Comparison of ENCODE assay signal across 2 cellular contexts in the genomic region with DNA sequence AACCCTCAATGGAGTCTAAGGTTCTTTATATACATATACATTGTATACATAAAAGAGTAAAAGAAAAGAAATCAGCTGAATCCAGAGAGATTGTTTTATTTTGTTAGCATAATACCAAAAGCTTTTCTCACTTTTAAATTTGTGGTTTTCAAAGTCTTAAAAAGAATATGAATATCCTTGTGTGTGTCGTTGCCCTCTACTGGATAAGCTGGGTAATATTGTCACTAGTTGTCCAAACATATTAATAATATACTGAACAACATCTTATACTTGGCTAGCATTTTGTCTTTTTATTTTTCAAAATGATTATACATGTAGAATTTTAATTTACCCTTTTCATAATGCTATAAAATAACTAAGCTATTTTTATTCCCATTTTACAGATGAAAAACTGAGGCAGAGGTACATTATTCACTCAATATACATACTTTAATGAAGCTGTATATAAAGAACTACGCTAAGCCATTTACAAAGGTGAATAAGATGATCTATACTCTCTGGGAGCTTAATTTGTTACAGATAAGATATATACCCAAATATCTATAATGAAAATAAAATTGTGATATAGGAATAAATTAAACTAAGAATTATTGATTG.
TF ChIP-seq lines count a peak whose summit lies in the region.

No MANE protein-coding gene starts in this region.

TF ChIP-seq in SK-N-SH, 30 proteins besides CTCF, POLR2A, EP300 and RAD21 (continued from another document):
- TF ChIP-seq RFX5 (IDR thresholded peaks at IDR 0.05; ENCODE audit: low read length) (no peak), JUND (IDR thresholded peaks at IDR 0.05) (no peak), SMC3 (IDR thresholded peaks at IDR 0.05; ENCODE audit: low read depth, low read length) (0 out of 2 replicates have a peak, but pooled peaks have one; percentile 20), NRF1 (IDR thresholded peaks at IDR 0.05; ENCODE audit: low read depth, low read length) (no peak)
- TF ChIP-seq, protein P1, sequence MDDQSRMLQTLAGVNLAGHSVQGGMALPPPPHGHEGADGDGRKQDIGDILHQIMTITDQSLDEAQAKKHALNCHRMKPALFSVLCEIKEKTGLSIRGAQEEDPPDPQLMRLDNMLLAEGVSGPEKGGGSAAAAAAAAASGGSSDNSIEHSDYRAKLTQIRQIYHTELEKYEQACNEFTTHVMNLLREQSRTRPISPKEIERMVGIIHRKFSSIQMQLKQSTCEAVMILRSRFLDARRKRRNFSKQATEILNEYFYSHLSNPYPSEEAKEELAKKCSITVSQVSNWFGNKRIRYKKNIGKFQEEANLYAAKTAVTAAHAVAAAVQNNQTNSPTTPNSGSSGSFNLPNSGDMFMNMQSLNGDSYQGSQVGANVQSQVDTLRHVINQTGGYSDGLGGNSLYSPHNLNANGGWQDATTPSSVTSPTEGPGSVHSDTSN (IDR thresholded peaks at IDR 0.05), result no peak
- TF ChIP-seq, protein P2, sequence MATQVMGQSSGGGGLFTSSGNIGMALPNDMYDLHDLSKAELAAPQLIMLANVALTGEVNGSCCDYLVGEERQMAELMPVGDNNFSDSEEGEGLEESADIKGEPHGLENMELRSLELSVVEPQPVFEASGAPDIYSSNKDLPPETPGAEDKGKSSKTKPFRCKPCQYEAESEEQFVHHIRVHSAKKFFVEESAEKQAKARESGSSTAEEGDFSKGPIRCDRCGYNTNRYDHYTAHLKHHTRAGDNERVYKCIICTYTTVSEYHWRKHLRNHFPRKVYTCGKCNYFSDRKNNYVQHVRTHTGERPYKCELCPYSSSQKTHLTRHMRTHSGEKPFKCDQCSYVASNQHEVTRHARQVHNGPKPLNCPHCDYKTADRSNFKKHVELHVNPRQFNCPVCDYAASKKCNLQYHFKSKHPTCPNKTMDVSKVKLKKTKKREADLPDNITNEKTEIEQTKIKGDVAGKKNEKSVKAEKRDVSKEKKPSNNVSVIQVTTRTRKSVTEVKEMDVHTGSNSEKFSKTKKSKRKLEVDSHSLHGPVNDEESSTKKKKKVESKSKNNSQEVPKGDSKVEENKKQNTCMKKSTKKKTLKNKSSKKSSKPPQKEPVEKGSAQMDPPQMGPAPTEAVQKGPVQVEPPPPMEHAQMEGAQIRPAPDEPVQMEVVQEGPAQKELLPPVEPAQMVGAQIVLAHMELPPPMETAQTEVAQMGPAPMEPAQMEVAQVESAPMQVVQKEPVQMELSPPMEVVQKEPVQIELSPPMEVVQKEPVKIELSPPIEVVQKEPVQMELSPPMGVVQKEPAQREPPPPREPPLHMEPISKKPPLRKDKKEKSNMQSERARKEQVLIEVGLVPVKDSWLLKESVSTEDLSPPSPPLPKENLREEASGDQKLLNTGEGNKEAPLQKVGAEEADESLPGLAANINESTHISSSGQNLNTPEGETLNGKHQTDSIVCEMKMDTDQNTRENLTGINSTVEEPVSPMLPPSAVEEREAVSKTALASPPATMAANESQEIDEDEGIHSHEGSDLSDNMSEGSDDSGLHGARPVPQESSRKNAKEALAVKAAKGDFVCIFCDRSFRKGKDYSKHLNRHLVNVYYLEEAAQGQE (IDR thresholded peaks at IDR 0.05; ENCODE audit: low read depth, low read length), result no peak

TF ChIP-seq in SK-N-SH treated with all-trans-retinoic acid at 6 μM for 48 hours, 23 proteins besides CTCF, POLR2A, EP300 and RAD21 (continued from another document):
- TF ChIP-seq, protein P3, sequence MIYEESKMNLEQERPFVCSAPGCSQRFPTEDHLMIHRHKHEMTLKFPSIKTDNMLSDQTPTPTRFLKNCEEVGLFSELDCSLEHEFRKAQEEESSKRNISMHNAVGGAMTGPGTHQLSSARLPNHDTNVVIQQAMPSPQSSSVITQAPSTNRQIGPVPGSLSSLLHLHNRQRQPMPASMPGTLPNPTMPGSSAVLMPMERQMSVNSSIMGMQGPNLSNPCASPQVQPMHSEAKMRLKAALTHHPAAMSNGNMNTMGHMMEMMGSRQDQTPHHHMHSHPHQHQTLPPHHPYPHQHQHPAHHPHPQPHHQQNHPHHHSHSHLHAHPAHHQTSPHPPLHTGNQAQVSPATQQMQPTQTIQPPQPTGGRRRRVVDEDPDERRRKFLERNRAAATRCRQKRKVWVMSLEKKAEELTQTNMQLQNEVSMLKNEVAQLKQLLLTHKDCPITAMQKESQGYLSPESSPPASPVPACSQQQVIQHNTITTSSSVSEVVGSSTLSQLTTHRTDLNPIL (CRISPR knock-in tag; IDR thresholded peaks at IDR 0.05; ENCODE audit: low read depth), result no peak
- no peak for TF ChIP-seq ZNF70 (CRISPR knock-in tag; IDR thresholded peaks at IDR 0.05)
- no peak for TF ChIP-seq TOX (CRISPR knock-in tag; IDR thresholded peaks at IDR 0.05; ENCODE audit: borderline replicate concordance)
- TF ChIP-seq, protein P4, sequence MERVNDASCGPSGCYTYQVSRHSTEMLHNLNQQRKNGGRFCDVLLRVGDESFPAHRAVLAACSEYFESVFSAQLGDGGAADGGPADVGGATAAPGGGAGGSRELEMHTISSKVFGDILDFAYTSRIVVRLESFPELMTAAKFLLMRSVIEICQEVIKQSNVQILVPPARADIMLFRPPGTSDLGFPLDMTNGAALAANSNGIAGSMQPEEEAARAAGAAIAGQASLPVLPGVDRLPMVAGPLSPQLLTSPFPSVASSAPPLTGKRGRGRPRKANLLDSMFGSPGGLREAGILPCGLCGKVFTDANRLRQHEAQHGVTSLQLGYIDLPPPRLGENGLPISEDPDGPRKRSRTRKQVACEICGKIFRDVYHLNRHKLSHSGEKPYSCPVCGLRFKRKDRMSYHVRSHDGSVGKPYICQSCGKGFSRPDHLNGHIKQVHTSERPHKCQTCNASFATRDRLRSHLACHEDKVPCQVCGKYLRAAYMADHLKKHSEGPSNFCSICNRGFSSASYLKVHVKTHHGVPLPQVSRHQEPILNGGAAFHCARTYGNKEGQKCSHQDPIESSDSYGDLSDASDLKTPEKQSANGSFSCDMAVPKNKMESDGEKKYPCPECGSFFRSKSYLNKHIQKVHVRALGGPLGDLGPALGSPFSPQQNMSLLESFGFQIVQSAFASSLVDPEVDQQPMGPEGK (CRISPR knock-in tag; IDR thresholded peaks at IDR 0.05; ENCODE audit: borderline replicate concordance), result no peak
- TF ChIP-seq ESRRG (CRISPR knock-in tag; IDR thresholded peaks at IDR 0.05), result no peak
- no peak for TF ChIP-seq ZFP3 (CRISPR knock-in tag; IDR thresholded peaks at IDR 0.05)
- no peak for TF ChIP-seq ZNF565 (CRISPR knock-in tag; conservative IDR thresholded peaks at IDR 0.05; ENCODE audit: low read depth)
- no peak for TF ChIP-seq CSDC2 (CRISPR knock-in tag; IDR thresholded peaks at IDR 0.05)
- TF ChIP-seq PPARA (CRISPR knock-in tag; IDR thresholded peaks at IDR 0.05; ENCODE audit: borderline replicate concordance), result no peak
- TF ChIP-seq BACH2 (CRISPR knock-in tag; IDR thresholded peaks at IDR 0.05; ENCODE audit: borderline replicate concordance), result no peak
